Comparison of ENCODE assay signal across 27 cellular contexts in the genomic region with DNA sequence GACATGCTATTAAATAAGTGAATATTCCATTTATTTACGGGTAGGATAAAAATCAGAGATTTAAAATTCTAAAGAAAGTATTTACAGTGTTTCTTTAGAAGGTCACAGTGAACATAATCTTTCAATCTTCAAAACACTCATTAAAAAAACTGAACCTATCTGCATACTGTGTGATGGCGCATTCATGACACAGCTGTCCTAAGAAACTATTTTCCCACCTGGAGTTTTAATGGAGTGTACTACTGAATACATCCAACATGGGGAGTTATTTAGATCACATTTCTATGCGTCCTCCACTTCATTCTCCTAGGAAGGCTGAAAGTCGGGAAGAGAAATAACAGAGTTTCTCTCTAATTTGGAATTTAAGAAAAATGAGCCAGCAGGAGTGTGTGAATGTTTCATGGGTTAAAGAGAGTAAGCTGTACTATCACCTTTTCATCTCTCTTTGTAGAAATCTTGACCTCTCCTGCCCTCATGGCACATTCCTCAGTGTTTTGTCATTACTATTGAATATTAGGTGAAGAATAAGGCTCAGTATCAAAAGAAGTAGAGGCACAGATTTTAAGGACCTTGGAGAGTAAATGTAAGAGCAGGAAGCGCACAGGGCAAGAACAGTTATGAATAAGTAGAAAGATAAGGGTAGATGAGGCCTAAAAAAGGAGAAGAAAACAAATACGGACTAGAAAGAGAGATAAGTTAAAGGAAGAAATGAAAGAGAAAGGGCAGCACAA.
"Had no signal": no experiment of that assay in that cellular context is flagged by ENCODE, and none has a peak within 500 bp of the region (broad histone marks: within the 10 kb centered on the region; RNA-seq: fewer than 3 reads in every experiment).

No MANE protein-coding gene starts in this region.

- ATAC-seq: esophagus mucosa; gastrocnemius medialis; left lobe of liver; naive thymus-derived CD4-positive, alpha-beta T cell; sciatic nerve; stimulated activated naive CD8-positive, alpha-beta T cell treated with anti-CD3 and anti-CD28 coated beads, Interleukin-15, amount 100 ng/mL, for 72 hours had no signal

- H3K27ac ChIP-seq: dorsolateral prefrontal cortex, epithelial cell of prostate, gastrocnemius medialis, neural progenitor cell, prostate gland, right atrium auricular region, suprapubic skin, transverse colon, vagina had no signal

- H3K4me3 Mint-ChIP-seq: naive thymus-derived CD4-positive, alpha-beta T cell; nephron; neural progenitor cell; stimulated activated naive CD8-positive, alpha-beta T cell treated with anti-CD3 and anti-CD28 coated beads, Interleukin-15, amount 100 ng/mL, for 72 hours had no signal

- H3K27ac Mint-ChIP-seq: naive thymus-derived CD4-positive, alpha-beta T cell; nephron; neural progenitor cell; stimulated activated naive CD8-positive, alpha-beta T cell treated with anti-CD3 and anti-CD28 coated beads, Interleukin-15, amount 100 ng/mL, for 72 hours had no signal

- H3K27me3 Mint-ChIP-seq: naive thymus-derived CD4-positive, alpha-beta T cell; stimulated activated naive CD8-positive, alpha-beta T cell treated with anti-CD3 and anti-CD28 coated beads, Interleukin-15, amount 100 ng/mL, for 72 hours had no signal

- H3K9me3 Mint-ChIP-seq: nephron, neural progenitor cell had no signal

- H3K4me3 ChIP-seq: dorsolateral prefrontal cortex, gastrocnemius medialis, lung, neural progenitor cell, prostate gland, right atrium auricular region, smooth muscle cell, suprapubic skin, transverse colon, vagina had no signal

- H3K9me3 ChIP-seq: gastrocnemius medialis, prostate gland, right atrium auricular region, suprapubic skin, transverse colon, vagina had no signal

- H3K4me1 Mint-ChIP-seq: naive thymus-derived CD4-positive, alpha-beta T cell; neural progenitor cell; stimulated activated naive CD8-positive, alpha-beta T cell treated with anti-CD3 and anti-CD28 coated beads, Interleukin-15, amount 100 ng/mL, for 72 hours had no signal

- H3K36me3 ChIP-seq: gastrocnemius medialis, neural progenitor cell, prostate gland, right atrium auricular region, suprapubic skin, transverse colon, vagina had no signal

- H3K4me1 ChIP-seq: gastrocnemius medialis, neural progenitor cell, prostate gland, right atrium auricular region, suprapubic skin, transverse colon, vagina had no signal

- H3K36me3 Mint-ChIP-seq: neural progenitor cell had no signal

- DNase-seq: dorsolateral prefrontal cortex; effector CD4-positive, alpha-beta T cell; foreskin fibroblast; gastrocnemius medialis; head of caudate nucleus; mesendoderm; midbrain; naive thymus-derived CD4-positive, alpha-beta T cell; stimulated activated CD4-positive, alpha-beta T cell treated with anti-CD3 and anti-CD28 coated beads, Interleukin-12 subunit alpha, Interleukin-12 subunit beta, amount 100 ng/mL, for 4 hours; stimulated activated CD4-positive, alpha-beta T cell treated with anti-CD3 and anti-CD28 coated beads, Interleukin-1b, Interleukin-23, amount 100 ng/mL, for 48 hours; stimulated activated CD4-positive, alpha-beta T cell treated with anti-CD3 and anti-CD28 coated beads, Interleukin-4, amount 100 ng/mL, for 1 hour; stimulated activated CD8-positive, alpha-beta memory T cell treated with anti-CD3 and anti-CD28 coated beads, Interleukin-4, amount 100 ng/mL, for 48 hours; stimulated activated naive CD4-positive, alpha-beta T cell; stimulated activated naive CD8-positive, alpha-beta T cell treated with anti-CD3 and anti-CD28 coated beads, Interleukin-15, amount 100 ng/mL, for 72 hours; transverse colon had no signal
